In the genomic region with DNA sequence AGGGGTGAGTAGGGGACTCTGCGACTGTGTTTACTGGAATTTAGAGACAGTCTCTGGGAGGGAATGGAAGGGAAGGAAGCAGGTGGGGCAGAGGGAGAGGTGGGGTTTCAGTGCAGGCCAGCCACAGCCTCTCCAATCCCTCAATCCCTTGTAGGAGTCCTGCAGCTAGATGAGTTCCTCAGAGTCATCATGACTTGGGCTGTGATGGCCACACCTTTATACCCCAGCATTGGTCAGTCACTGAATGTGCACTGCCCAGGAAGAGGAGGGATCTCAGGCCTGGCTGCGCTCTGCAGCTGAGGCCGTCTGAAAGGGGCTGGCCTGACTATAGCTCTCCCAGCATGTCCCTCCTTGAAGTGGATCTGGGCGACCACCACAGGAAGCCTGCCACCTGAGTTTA, we compare ENCODE assay signal across 1 cellular context.
TF ChIP-seq lines count a peak whose summit lies in the region.

No MANE protein-coding gene starts in this region.

TF ChIP-seq in SK-N-SH treated with all-trans-retinoic acid at 6 μM for 48 hours, 23 proteins besides CTCF, POLR2A, EP300 and RAD21 (continued from another document):
- TF ChIP-seq, protein P1, sequence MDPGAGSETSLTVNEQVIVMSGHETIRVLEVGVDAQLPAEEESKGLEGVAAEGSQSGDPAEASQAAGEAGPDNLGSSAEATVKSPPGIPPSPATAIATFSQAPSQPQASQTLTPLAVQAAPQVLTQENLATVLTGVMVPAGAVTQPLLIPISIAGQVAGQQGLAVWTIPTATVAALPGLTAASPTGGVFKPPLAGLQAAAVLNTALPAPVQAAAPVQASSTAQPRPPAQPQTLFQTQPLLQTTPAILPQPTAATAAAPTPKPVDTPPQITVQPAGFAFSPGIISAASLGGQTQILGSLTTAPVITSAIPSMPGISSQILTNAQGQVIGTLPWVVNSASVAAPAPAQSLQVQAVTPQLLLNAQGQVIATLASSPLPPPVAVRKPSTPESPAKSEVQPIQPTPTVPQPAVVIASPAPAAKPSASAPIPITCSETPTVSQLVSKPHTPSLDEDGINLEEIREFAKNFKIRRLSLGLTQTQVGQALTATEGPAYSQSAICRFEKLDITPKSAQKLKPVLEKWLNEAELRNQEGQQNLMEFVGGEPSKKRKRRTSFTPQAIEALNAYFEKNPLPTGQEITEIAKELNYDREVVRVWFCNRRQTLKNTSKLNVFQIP (CRISPR knock-in tag; IDR thresholded peaks at IDR 0.05; ENCODE audit: borderline replicate concordance, low read depth), result no peak
- TF ChIP-seq ZNF70 (CRISPR knock-in tag; IDR thresholded peaks at IDR 0.05), result no peak
- TF ChIP-seq OSR1 (CRISPR knock-in tag; IDR thresholded peaks at IDR 0.05), result no peak
